In genomic region chr2:239689985-239690384, GRCh38 we compare ENCODE assay signal across 30 cellular contexts.
"Had no signal": no experiment of that assay in that cellular context is flagged by ENCODE, and none has a peak within 500 bp of the region (broad histone marks: within the 10 kb centered on the region; RNA-seq: fewer than 3 reads in every experiment).

No MANE protein-coding gene starts in this region.

- H3K27me3 ChIP-seq: adrenal gland, body of pancreas, pancreas had no signal

- ATAC-seq: body of pancreas; esophagus mucosa; left lung; mucosa of descending colon; pancreas; stimulated activated naive B cell treated with anti-CD40 and anti-IgM and Interleukin-4, amounts not matched to agents 10 μg/mL and 1 μg/mL and 100 μg/mL, for 72 hours; upper lobe of right lung had no signal

- H3K36me3 ChIP-seq: adrenal gland, left lung, neutrophil, pancreas, prostate gland, stomach, tibial artery, upper lobe of right lung had no signal

- H3K4me3 ChIP-seq: adrenal gland, body of pancreas, left lung, lung, mucosa of descending colon, pancreas, prostate gland, smooth muscle cell, stomach, tibial artery, upper lobe of right lung had no signal

- DNase-seq: activated CD4-positive, alpha-beta T cell treated with anti-CD3 and anti-CD28 coated beads for 4 hours; activated CD4-positive, alpha-beta T cell treated with anti-CD3 and anti-CD28 coated beads, Interleukin-2, amount 50 U/mL, for 4 hours; activated effector memory CD4-positive, alpha-beta T cell treated with anti-CD3 and anti-CD28 coated beads, Interleukin-2, amount 50 U/mL, for 16 hours; activated naive CD4-positive, alpha-beta T cell treated with anti-CD3 and anti-CD28 coated beads for 36 hours; activated naive CD8-positive, alpha-beta T cell treated with anti-CD3 and anti-CD28 coated beads for 36 hours; activated T-cell treated with anti-CD3 and anti-CD28 coated beads for 4 hours; body of pancreas; cerebellar nuclear complex; cortex of kidney; foreskin melanocyte; left lung; mesendoderm; mucosa of descending colon; nephron progenitor cell; retina; stimulated activated CD4-positive, alpha-beta T cell treated with anti-CD3 and anti-CD28 coated beads, Interleukin-1b, Interleukin-23, amount 100 ng/mL, for 48 hours; stimulated activated CD4-positive, alpha-beta T cell treated with anti-CD3 and anti-CD28 coated beads, Interleukin-4, amount 100 ng/mL, for 4 hours; stimulated activated naive B cell treated with anti-CD40 and anti-IgM and Interleukin-4, amounts not matched to agents 10 μg/mL and 1 μg/mL and 100 μg/mL, for 72 hours; stomach; T-helper 9 cell; upper lobe of right lung had no signal

- H3K4me1 ChIP-seq: adrenal gland, left lung, pancreas, prostate gland, tibial artery had no signal

- H3K9me3 ChIP-seq: adrenal gland, body of pancreas, left lung, mucosa of descending colon, neutrophil, pancreas, prostate gland, stomach, tibial artery, upper lobe of right lung had no signal

- H3K27ac ChIP-seq: adrenal gland, body of pancreas, left lung, neutrophil, pancreas, prostate gland, stomach, tibial artery, upper lobe of right lung, VCaP had no signal
